Comparison of ENCODE assay signal across 8 cellular contexts in the genomic region with DNA sequence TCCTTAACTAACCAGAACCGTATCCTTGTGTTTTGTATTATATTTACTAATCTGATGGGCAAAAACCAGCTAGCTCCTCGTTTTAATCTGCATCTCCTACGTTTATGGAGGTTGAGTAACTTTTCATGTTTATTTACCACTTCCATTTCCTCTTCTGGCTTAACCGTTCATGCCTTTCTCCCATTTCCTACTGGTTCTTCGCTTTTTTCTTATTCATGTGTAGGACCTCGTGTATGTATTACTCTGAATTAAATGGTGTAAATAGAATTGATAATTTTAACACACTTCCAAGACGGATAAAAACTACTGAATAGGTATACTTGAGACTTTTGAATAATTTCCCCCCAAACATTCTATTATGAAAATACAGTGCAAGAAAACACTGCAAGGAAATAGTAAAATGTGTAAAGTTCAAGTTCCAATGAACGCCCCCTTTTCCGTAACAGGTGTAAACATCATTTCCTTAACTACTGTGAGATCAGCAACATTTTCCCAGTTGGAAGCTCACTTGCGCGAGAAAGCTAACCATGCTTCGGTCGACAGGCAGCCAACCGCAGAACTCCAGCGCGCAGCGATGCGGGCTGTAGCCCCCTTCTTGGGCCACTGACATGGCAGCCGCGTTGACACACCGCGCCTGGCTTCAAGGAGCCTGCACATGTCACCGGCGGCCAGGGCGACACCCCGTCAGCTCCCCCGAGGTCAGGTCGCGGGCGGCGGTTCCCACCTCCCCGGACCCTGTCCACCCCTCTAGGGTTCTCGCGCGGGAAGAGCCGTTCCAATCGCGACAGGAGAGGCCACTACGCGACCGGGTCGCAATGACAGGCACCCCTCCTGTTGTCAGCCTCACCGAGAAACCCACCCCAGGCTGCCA. TPM values are rescaled to one million over a fixed set of nuclear protein-coding genes. Genes with fewer than 3 reads are reported as not detected.
A peak's percentile ranks its signal among the peaks of the same experiment; 100 is the strongest.
DNase-seq lines count a peak whose midpoint lies in the region; ATAC-seq and TF ChIP-seq lines count a peak whose summit lies in the region.

No MANE protein-coding gene starts in this region.

- H3K27me3 ChIP-seq in Panc1 (ENCODE audit: control insufficient read depth, insufficient read depth, low read length): peaks cover 3% of the 10 kb centered on the region
- H3K27me3 ChIP-seq in cardiac muscle cell: peaks cover 6% of the 10 kb centered on the region

- H3K36me3 Mint-ChIP-seq in activated naive CD4-positive, alpha-beta T cell treated with anti-CD3 and anti-CD28 coated beads, Interleukin-2, amount 50 U/mL, for 72 hours: peaks cover 7 to 14% of the 10 kb centered on the region in 2 donors

- no peak for TF ChIP-seq CTCF in Panc1 (IDR thresholded peaks at IDR 0.05)
- TF ChIP-seq CTCF in cardiac muscle cell (IDR thresholded peaks at IDR 0.05; ENCODE audit: low read depth, low read length): no peak

- H3K4me1 ChIP-seq in Panc1 (ENCODE audit: control insufficient read depth, insufficient read depth, low read length) (peaks cover 9% of the 10 kb centered on the region; the same call in 1 of the 2 replicates), cardiac muscle cell (ENCODE audit: low read depth) (peaks cover 5% of the 10 kb centered on the region)

- H3K36me3 ChIP-seq in Panc1 (ENCODE audit: control insufficient read depth, insufficient read depth, low read length) (peaks cover 3% of the 10 kb centered on the region; the same call in 1 of the 2 replicates), cardiac muscle cell (no peaks in the 10 kb centered on the region)

- CTCF ChIA-PET in Panc1 (lab: Charles Lee): no interaction called here

- H3K4me3 ChIP-seq in Panc1 (ENCODE audit: low read depth in 2 of 2, low read length in 2 of 2) (peak overlapping the region; percentile 77 to 79), cardiac muscle cell (peak overlapping the region; percentile 75)

- H3K9me3 ChIP-seq in Panc1 (ENCODE audit: control insufficient read depth, insufficient read depth, low read depth, low read length) (no peaks in the 10 kb centered on the region), cardiac muscle cell (ENCODE audit: low read depth) (no peaks in the 10 kb centered on the region)

- POLR2A ChIA-PET in Panc1 (lab: Charles Lee): no interaction called here

- ATAC-seq in HG03139 (IDR thresholded peaks at IDR 0.05; ENCODE audit: unreplicated experiment): peak; percentile 5
- peak; percentile 9 for ATAC-seq in Panc1
- peak; percentile 6 to 23 for ATAC-seq in activated naive CD4-positive, alpha-beta T cell treated with anti-CD3 and anti-CD28 coated beads, Interleukin-2, amount 50 U/mL, for 72 hours

- intact Hi-C loops in Panc1 (cut with micrococcal nuclease; ENCODE audit: unreplicated experiment) (no loop called here), posterior cingulate gyrus (cut with DNase I) (loop anchor here (10.0 kb wide), 1 partner anchor 561 kb away; the partner anchor contains the start of gene IVNS1ABP)

- DNase-seq in activated T-cell treated with anti-CD3 and anti-CD28 coated beads for 24 hours (ENCODE audit: low read depth) (peak; percentile 26), Panc1 (ENCODE audit: low read depth, low spot score) (no peak), cardiac muscle cell (ENCODE audit: low read depth in 1 of 2, low spot score in 1 of 2) (peak; percentile 44 to 77), posterior cingulate gyrus (peak in 6 of 10 donors; percentile 9 to 86 (median 47)), superior temporal gyrus (ENCODE audit: extremely low spot score) (no peak)
- no peak for DNase-seq in activated T-cell treated with anti-CD3 and anti-CD28 coated beads, Interleukin-2, amount 50 U/mL, for 1 hour
- DNase-seq in activated naive CD4-positive, alpha-beta T cell treated with anti-CD3 and anti-CD28 coated beads, Interleukin-2, amount 50 U/mL, for 72 hours (ENCODE audit: low spot score in 2 of 2): peak; percentile 42 to 71

- H3K9me3 Mint-ChIP-seq in activated naive CD4-positive, alpha-beta T cell treated with anti-CD3 and anti-CD28 coated beads, Interleukin-2, amount 50 U/mL, for 72 hours: no peaks in the 10 kb centered on the region

- H3K27ac ChIP-seq in Panc1 (ENCODE audit: low read length) (peak overlapping the region; percentile 81), cardiac muscle cell (peak overlapping the region; percentile 55)

- in situ Hi-C loops in Panc1 (cut with HindIII; ENCODE audit: low pct_unique_long_range_greater_than_20kb, low sequenced_read_pairs): no loop called here

- H3K27ac Mint-ChIP-seq in activated naive CD4-positive, alpha-beta T cell treated with anti-CD3 and anti-CD28 coated beads, Interleukin-2, amount 50 U/mL, for 72 hours: peak overlapping the region; percentile 97 to 99

- BruUV-seq in Panc1 (replicated peaks; lab: Mats Ljungman, UMichigan): no TSS peak

RNA-seq across cellular contexts. Expression of gene EDEM3, which starts 0.8 kb away (rescaled TPM):
- 17.4 TPM for total RNA-seq in Panc1 (2021; ENCODE audit: unreplicated experiment)
- polyA plus RNA-seq in Panc1 (2012; ENCODE audit: insufficient read length): 10.5 TPM
- 10 to 100 TPM; 11.8 to 12.7 TPM for total RNA-seq in activated naive CD4-positive, alpha-beta T cell treated with anti-CD3 and anti-CD28 coated beads, Interleukin-2, amount 50 U/mL, for 72 hours
- total RNA-seq in cardiac muscle cell: 26.1 and 36.7 TPM in 2 replicates
- polyA plus RNA-seq in cardiac muscle cell: 14.6 and 15.6 TPM in 2 replicates

Comparison
In these comparisons a context has a peak if more than half of its experiments do, and no peak if none do; other contexts are left out.
1. DNase-seq: peak in activated T-cell treated with anti-CD3 and anti-CD28 coated beads for 24 hours (single experiment), activated naive CD4-positive, alpha-beta T cell treated with anti-CD3 and anti-CD28 coated beads, Interleukin-2, amount 50 U/mL, for 72 hours (2 of 2), cardiac muscle cell (2 of 2) and posterior cingulate gyrus (6 of 10); none in activated T-cell treated with anti-CD3 and anti-CD28 coated beads, Interleukin-2, amount 50 U/mL, for 1 hour (single experiment), Panc1 (single experiment) and superior temporal gyrus (single experiment).
2. Peak in every context shown above with its lines, with median percentiles within 50 percentile points of each other: ATAC-seq.